1 cellular context compared by ENCODE assay signal in the genomic region with DNA sequence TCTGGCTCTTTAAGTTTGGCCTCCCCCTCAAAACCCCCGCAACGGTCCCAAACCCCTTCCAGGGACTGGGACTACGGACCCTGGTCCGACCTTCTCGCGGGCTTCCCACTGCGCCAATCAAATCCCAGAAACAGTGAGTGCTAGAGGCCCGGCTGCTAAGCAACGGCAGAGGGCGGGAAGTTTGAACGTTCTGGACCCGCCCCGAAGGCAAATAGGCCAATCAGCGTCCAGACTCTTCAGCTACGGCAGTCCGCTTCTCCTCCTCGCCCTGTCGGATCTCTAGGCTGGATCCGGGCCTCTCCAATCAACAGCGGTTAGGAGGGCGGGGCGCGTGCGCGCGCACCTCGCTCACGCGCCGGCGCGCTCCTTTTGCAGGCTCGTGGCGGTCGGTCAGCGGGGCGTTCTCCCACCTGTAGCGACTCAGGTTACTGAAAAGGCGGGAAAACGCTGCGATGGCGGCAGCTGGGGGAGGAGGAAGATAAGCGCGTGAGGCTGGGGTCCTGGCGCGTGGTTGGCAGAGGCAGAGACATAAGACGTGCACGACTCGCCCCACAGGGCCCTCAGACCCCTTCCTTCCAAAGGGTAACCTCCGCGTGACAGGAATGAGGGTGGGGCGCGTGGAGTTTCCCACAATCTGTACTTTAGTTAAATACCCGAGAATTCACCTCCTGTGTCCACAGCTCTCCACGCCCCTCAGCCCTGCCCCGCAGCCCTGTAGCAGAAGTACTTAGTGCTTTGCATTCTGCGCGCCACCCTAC.
TF ChIP-seq lines count a peak whose summit lies in the region.

MSH5 (plus strand) TSS at position 367 of the 758 bp plus-strand sequence. CDS start 462 bp downstream, outside the sequence.

TF ChIP-seq in HepG2, 621 proteins besides CTCF, POLR2A, EP300 and RAD21 (continued from another document and continues in another):
- TF ChIP-seq, protein P1, sequence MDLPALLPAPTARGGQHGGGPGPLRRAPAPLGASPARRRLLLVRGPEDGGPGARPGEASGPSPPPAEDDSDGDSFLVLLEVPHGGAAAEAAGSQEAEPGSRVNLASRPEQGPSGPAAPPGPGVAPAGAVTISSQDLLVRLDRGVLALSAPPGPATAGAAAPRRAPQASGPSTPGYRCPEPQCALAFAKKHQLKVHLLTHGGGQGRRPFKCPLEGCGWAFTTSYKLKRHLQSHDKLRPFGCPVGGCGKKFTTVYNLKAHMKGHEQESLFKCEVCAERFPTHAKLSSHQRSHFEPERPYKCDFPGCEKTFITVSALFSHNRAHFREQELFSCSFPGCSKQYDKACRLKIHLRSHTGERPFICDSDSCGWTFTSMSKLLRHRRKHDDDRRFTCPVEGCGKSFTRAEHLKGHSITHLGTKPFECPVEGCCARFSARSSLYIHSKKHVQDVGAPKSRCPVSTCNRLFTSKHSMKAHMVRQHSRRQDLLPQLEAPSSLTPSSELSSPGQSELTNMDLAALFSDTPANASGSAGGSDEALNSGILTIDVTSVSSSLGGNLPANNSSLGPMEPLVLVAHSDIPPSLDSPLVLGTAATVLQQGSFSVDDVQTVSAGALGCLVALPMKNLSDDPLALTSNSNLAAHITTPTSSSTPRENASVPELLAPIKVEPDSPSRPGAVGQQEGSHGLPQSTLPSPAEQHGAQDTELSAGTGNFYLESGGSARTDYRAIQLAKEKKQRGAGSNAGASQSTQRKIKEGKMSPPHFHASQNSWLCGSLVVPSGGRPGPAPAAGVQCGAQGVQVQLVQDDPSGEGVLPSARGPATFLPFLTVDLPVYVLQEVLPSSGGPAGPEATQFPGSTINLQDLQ (CRISPR knock-in tag; IDR thresholded peaks at IDR 0.05): peak; percentile 73; the same call in 1 of the 2 replicates
- no peak for TF ChIP-seq NFIC (IDR thresholded peaks at IDR 0.05; ENCODE audit: low read length)
- peak; percentile 96 for TF ChIP-seq PHF21A (CRISPR knock-in tag; IDR thresholded peaks at IDR 0.05)
- TF ChIP-seq ZNF292 (CRISPR knock-in tag; IDR thresholded peaks at IDR 0.05; ENCODE audit: borderline replicate concordance, low read depth): no peak; the same call in 1 of the 2 replicates
- TF ChIP-seq ZNF484 (CRISPR knock-in tag; IDR thresholded peaks at IDR 0.05; ENCODE audit: borderline replicate concordance, low read depth): peak; percentile 90; the same call in 1 of the 2 replicates
- TF ChIP-seq, protein P2, sequence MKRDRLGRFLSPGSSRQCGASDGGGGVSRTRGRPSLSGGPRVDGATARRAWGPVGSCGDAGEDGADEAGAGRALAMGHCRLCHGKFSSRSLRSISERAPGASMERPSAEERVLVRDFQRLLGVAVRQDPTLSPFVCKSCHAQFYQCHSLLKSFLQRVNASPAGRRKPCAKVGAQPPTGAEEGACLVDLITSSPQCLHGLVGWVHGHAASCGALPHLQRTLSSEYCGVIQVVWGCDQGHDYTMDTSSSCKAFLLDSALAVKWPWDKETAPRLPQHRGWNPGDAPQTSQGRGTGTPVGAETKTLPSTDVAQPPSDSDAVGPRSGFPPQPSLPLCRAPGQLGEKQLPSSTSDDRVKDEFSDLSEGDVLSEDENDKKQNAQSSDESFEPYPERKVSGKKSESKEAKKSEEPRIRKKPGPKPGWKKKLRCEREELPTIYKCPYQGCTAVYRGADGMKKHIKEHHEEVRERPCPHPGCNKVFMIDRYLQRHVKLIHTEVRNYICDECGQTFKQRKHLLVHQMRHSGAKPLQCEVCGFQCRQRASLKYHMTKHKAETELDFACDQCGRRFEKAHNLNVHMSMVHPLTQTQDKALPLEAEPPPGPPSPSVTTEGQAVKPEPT (CRISPR knock-in tag; IDR thresholded peaks at IDR 0.05; ENCODE audit: low read depth): peak; percentile 99
- TF ChIP-seq, protein P3, sequence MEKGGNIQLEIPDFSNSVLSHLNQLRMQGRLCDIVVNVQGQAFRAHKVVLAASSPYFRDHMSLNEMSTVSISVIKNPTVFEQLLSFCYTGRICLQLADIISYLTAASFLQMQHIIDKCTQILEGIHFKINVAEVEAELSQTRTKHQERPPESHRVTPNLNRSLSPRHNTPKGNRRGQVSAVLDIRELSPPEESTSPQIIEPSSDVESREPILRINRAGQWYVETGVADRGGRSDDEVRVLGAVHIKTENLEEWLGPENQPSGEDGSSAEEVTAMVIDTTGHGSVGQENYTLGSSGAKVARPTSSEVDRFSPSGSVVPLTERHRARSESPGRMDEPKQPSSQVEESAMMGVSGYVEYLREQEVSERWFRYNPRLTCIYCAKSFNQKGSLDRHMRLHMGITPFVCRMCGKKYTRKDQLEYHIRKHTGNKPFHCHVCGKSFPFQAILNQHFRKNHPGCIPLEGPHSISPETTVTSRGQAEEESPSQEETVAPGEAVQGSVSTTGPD (CRISPR knock-in tag; IDR thresholded peaks at IDR 0.05): peak; percentile 70
- peak; percentile 67 for TF ChIP-seq HDAC2 (CRISPR knock-in tag; IDR thresholded peaks at IDR 0.05)
- TF ChIP-seq TEAD2 (CRISPR knock-in tag; IDR thresholded peaks at IDR 0.05): peak; percentile 90; the same call in 1 of the 2 replicates
- TF ChIP-seq EHMT2 (IDR thresholded peaks at IDR 0.05; ENCODE audit: borderline replicate concordance, low read depth, low read length): no peak
- peak; percentile 74 for TF ChIP-seq POLR2AphosphoS5 (IDR thresholded peaks at IDR 0.05; ENCODE audit: low read depth, low read length)
- TF ChIP-seq PRMT3 (CRISPR knock-in tag; IDR thresholded peaks at IDR 0.05; ENCODE audit: borderline replicate concordance, low read depth): peak; percentile 99
- TF ChIP-seq CENPT (CRISPR knock-in tag; IDR thresholded peaks at IDR 0.05; ENCODE audit: low read depth): peak; percentile 94
- TF ChIP-seq ZIK1 (CRISPR knock-in tag; IDR thresholded peaks at IDR 0.05; ENCODE audit: borderline replicate concordance, low read depth): peak; percentile 99
- TF ChIP-seq ZKSCAN5 (CRISPR knock-in tag; IDR thresholded peaks at IDR 0.05): no peak; the same call in 1 of the 2 replicates
- TF ChIP-seq PAXIP1 (CRISPR knock-in tag; conservative IDR thresholded peaks at IDR 0.05): peak; percentile 95
- TF ChIP-seq, protein P4, sequence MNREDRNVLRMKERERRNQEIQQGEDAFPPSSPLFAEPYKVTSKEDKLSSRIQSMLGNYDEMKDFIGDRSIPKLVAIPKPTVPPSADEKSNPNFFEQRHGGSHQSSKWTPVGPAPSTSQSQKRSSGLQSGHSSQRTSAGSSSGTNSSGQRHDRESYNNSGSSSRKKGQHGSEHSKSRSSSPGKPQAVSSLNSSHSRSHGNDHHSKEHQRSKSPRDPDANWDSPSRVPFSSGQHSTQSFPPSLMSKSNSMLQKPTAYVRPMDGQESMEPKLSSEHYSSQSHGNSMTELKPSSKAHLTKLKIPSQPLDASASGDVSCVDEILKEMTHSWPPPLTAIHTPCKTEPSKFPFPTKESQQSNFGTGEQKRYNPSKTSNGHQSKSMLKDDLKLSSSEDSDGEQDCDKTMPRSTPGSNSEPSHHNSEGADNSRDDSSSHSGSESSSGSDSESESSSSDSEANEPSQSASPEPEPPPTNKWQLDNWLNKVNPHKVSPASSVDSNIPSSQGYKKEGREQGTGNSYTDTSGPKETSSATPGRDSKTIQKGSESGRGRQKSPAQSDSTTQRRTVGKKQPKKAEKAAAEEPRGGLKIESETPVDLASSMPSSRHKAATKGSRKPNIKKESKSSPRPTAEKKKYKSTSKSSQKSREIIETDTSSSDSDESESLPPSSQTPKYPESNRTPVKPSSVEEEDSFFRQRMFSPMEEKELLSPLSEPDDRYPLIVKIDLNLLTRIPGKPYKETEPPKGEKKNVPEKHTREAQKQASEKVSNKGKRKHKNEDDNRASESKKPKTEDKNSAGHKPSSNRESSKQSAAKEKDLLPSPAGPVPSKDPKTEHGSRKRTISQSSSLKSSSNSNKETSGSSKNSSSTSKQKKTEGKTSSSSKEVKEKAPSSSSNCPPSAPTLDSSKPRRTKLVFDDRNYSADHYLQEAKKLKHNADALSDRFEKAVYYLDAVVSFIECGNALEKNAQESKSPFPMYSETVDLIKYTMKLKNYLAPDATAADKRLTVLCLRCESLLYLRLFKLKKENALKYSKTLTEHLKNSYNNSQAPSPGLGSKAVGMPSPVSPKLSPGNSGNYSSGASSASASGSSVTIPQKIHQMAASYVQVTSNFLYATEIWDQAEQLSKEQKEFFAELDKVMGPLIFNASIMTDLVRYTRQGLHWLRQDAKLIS (CRISPR knock-in tag; IDR thresholded peaks at IDR 0.05): no peak
- peak; percentile 82 for TF ChIP-seq SP5 (CRISPR knock-in tag; IDR thresholded peaks at IDR 0.05; ENCODE audit: borderline replicate concordance, low read depth)
- peak; percentile 90 for TF ChIP-seq ZNF317 (CRISPR knock-in tag; IDR thresholded peaks at IDR 0.05)
- no peak for TF ChIP-seq ZNF10 (CRISPR knock-in tag; IDR thresholded peaks at IDR 0.05; ENCODE audit: borderline replicate concordance, low read depth)
- peak; percentile 29; the same call in 1 of the 2 replicates for TF ChIP-seq PPARG (CRISPR knock-in tag; conservative IDR thresholded peaks at IDR 0.05)
- TF ChIP-seq ZNF501 (CRISPR knock-in tag; IDR thresholded peaks at IDR 0.05): peak; percentile 88
- TF ChIP-seq ZNF33A (CRISPR knock-in tag; IDR thresholded peaks at IDR 0.05; ENCODE audit: borderline replicate concordance): peak; percentile 85; the same call in 1 of the 2 replicates
- TF ChIP-seq ZNF839 (CRISPR knock-in tag; IDR thresholded peaks at IDR 0.05; ENCODE audit: borderline replicate concordance): peak; percentile 83
- no peak for TF ChIP-seq NFKBIZ (CRISPR knock-in tag; IDR thresholded peaks at IDR 0.05)
- peak; percentile 31; the same call in 1 of the 2 replicates for TF ChIP-seq MTF1 (CRISPR knock-in tag; IDR thresholded peaks at IDR 0.05)
- TF ChIP-seq SRY (CRISPR knock-in tag; IDR thresholded peaks at IDR 0.05): peak; percentile 96
- TF ChIP-seq CBX2 (IDR thresholded peaks at IDR 0.05; ENCODE audit: low read depth, low read length): no peak
- TF ChIP-seq CBX2 (CRISPR knock-in tag; IDR thresholded peaks at IDR 0.05; ENCODE audit: low read depth): peak; percentile 98
- no peak for TF ChIP-seq ZNF24 (IDR thresholded peaks at IDR 0.05)
- peak; percentile 99 for TF ChIP-seq REPIN1 (CRISPR knock-in tag; IDR thresholded peaks at IDR 0.05; ENCODE audit: borderline replicate concordance, low read depth)
- TF ChIP-seq ZNF614 (CRISPR knock-in tag; IDR thresholded peaks at IDR 0.05; ENCODE audit: borderline replicate concordance): peak; percentile 53; the same call in 1 of the 2 replicates
- TF ChIP-seq, protein P5, sequence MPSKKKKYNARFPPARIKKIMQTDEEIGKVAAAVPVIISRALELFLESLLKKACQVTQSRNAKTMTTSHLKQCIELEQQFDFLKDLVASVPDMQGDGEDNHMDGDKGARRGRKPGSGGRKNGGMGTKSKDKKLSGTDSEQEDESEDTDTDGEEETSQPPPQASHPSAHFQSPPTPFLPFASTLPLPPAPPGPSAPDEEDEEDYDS (CRISPR knock-in tag; IDR thresholded peaks at IDR 0.05): peak; percentile 60
- TF ChIP-seq, protein P6, sequence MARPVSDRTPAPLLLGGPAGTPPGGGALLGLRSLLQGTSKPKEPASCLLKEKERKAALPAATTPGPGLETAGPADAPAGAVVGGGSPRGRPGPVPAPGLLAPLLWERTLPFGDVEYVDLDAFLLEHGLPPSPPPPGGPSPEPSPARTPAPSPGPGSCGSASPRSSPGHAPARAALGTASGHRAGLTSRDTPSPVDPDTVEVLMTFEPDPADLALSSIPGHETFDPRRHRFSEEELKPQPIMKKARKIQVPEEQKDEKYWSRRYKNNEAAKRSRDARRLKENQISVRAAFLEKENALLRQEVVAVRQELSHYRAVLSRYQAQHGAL (CRISPR knock-in tag; IDR thresholded peaks at IDR 0.05; ENCODE audit: not compliant biosample characterization): peak; percentile 94
- TF ChIP-seq ZNF572 (CRISPR knock-in tag; IDR thresholded peaks at IDR 0.05): no peak
- no peak for TF ChIP-seq SETDB1 (CRISPR knock-in tag; IDR thresholded peaks at IDR 0.05; ENCODE audit: borderline replicate concordance)
- TF ChIP-seq YEATS4 (CRISPR knock-in tag; IDR thresholded peaks at IDR 0.05; ENCODE audit: borderline replicate concordance): peak; percentile 94
- TF ChIP-seq ZNF724P (CRISPR knock-in tag; IDR thresholded peaks at IDR 0.05; ENCODE audit: borderline replicate concordance): peak; percentile 97
- peak; percentile 95 for TF ChIP-seq SAFB2 (CRISPR knock-in tag; IDR thresholded peaks at IDR 0.05; ENCODE audit: borderline replicate concordance, low read depth)
- peak; percentile 99 for TF ChIP-seq ZNF552 (CRISPR knock-in tag; IDR thresholded peaks at IDR 0.05; ENCODE audit: borderline replicate concordance)
- TF ChIP-seq ZBTB20 (CRISPR knock-in tag; IDR thresholded peaks at IDR 0.05; ENCODE audit: borderline replicate concordance, low read depth): 0 out of 2 replicates have a peak, but pooled peaks have one; percentile 57
